ENCODE assay signal across 22 cellular contexts in genomic region chr17:54009502-54009901, GRCh38.
"Had no signal": no experiment of that assay in that cellular context is flagged by ENCODE, and none has a peak within 500 bp of the region (broad histone marks: within the 10 kb centered on the region; RNA-seq: fewer than 3 reads in every experiment).

No MANE protein-coding gene starts in this region.

- H3K4me3 Mint-ChIP-seq: dendritic cell treated with granulocyte-macrophage colony-stimulating factor and Interleukin-4, amounts not matched to agents 40 ng/mL and 50 ng/mL, for 4 days; effector memory CD8-positive, alpha-beta T cell; endodermal cell had no signal

- ATAC-seq: effector memory CD8-positive, alpha-beta T cell; esophagus mucosa; foreskin keratinocyte; gastroesophageal sphincter; heart left ventricle; heart right ventricle had no signal

- H3K9me3 Mint-ChIP-seq: endodermal cell had no signal

- DNase-seq: colonic mucosa; cortex of kidney; dermis blood vessel endothelial cell; dorsolateral prefrontal cortex; effector CD4-positive, alpha-beta T cell; effector CD8-positive, alpha-beta T cell; effector memory CD4-positive, alpha-beta T cell; effector memory CD8-positive, alpha-beta T cell; endodermal cell; erythroblast; esophagus squamous epithelium; foreskin fibroblast; foreskin melanocyte; gastrocnemius medialis; glutamatergic neuron; head of caudate nucleus; heart left ventricle; heart right ventricle had no signal

- H3K27ac Mint-ChIP-seq: dendritic cell treated with granulocyte-macrophage colony-stimulating factor and Interleukin-4, amounts not matched to agents 40 ng/mL and 50 ng/mL, for 4 days; effector memory CD8-positive, alpha-beta T cell; endodermal cell had no signal

- H3K27me3 Mint-ChIP-seq: dendritic cell treated with granulocyte-macrophage colony-stimulating factor and Interleukin-4, amounts not matched to agents 40 ng/mL and 50 ng/mL, for 4 days; effector memory CD8-positive, alpha-beta T cell had no signal

- H3K4me1 Mint-ChIP-seq: endodermal cell had no signal
